Comparison of ENCODE assay signal across 1 cellular context in the genomic region with DNA sequence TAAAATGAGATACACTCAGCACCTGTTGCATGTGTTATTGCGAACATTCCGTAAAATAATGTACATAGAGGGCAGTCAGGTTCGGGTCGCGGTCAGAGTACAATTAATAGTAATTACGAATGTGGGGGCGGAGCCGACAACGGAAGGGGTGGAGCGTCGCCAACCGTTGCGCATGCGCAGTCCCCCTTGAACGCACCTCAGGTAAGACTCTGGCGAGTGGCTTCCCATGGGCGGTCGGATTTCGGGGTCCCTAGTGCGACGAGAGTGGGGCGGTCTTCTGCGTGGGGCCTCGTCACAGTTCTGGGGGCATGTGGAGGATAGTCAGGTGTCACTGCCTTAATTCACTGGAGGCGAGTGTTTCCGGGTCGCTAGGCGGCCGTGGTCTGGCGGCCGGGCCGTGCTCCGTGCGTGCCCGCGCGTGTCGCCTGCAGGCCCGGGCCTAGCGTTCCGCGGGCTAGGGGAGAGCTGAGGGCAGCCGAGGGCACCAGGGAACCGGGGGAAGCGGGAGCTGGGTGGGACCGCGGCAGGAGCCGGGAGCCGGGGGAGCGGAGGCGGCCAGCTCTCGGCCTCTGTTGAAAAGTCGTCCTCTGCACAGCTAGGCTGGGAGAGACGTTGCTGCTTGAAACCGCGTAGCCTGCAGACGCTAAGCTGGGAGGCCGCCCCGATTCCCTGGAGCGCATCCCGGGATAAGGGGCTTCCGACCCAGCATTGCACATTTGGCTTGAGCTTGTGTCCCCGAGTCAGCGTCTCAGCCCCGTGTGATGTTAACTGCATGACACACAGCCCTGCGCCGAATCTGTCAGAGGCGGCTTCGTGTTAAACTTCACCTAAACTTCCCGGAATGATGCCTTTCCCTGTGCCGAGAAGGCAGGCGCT.
TF ChIP-seq lines count a peak whose summit lies in the region.

A gene (plus strand): TSS at position 177 of the 876 bp plus-strand sequence. CDS start 3,209 bp downstream, outside the sequence.

TF ChIP-seq in GM12878, 131 proteins besides CTCF, POLR2A, EP300 and RAD21 (continued from another document and continues in another):
- TF ChIP-seq, protein P1, sequence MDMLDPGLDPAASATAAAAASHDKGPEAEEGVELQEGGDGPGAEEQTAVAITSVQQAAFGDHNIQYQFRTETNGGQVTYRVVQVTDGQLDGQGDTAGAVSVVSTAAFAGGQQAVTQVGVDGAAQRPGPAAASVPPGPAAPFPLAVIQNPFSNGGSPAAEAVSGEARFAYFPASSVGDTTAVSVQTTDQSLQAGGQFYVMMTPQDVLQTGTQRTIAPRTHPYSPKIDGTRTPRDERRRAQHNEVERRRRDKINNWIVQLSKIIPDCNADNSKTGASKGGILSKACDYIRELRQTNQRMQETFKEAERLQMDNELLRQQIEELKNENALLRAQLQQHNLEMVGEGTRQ (IDR thresholded peaks at IDR 0.05; ENCODE audit: borderline replicate concordance, low read depth, low read length): no peak
- TF ChIP-seq, protein P2, sequence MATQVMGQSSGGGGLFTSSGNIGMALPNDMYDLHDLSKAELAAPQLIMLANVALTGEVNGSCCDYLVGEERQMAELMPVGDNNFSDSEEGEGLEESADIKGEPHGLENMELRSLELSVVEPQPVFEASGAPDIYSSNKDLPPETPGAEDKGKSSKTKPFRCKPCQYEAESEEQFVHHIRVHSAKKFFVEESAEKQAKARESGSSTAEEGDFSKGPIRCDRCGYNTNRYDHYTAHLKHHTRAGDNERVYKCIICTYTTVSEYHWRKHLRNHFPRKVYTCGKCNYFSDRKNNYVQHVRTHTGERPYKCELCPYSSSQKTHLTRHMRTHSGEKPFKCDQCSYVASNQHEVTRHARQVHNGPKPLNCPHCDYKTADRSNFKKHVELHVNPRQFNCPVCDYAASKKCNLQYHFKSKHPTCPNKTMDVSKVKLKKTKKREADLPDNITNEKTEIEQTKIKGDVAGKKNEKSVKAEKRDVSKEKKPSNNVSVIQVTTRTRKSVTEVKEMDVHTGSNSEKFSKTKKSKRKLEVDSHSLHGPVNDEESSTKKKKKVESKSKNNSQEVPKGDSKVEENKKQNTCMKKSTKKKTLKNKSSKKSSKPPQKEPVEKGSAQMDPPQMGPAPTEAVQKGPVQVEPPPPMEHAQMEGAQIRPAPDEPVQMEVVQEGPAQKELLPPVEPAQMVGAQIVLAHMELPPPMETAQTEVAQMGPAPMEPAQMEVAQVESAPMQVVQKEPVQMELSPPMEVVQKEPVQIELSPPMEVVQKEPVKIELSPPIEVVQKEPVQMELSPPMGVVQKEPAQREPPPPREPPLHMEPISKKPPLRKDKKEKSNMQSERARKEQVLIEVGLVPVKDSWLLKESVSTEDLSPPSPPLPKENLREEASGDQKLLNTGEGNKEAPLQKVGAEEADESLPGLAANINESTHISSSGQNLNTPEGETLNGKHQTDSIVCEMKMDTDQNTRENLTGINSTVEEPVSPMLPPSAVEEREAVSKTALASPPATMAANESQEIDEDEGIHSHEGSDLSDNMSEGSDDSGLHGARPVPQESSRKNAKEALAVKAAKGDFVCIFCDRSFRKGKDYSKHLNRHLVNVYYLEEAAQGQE (IDR thresholded peaks at IDR 0.05; ENCODE audit: low read depth, low read length): no peak
- TF ChIP-seq BACH1 (IDR thresholded peaks at IDR 0.05; ENCODE audit: borderline replicate concordance) (peak; percentile 74), CEBPB (IDR thresholded peaks at IDR 0.05; ENCODE audit: borderline replicate concordance in 1 of 2, low read depth in 2 of 2, low read length in 2 of 2) (no peak), GABPA (IDR thresholded peaks at IDR 0.05; ENCODE audit: low read depth) (peak; percentile 73), ZNF622 (IDR thresholded peaks at IDR 0.05) (no peak), DPF2 (IDR thresholded peaks at IDR 0.05) (0 out of 2 replicates have a peak, but pooled peaks have one; percentile 35), CREM (IDR thresholded peaks at IDR 0.05; ENCODE audit: low read depth) (0 out of 2 replicates have a peak, but pooled peaks have one; percentile 33), ZNF24 (IDR thresholded peaks at IDR 0.05) (no peak), IRF4 (IDR thresholded peaks at IDR 0.05; ENCODE audit: low read depth, low read length) (no peak), GATAD2B (conservative IDR thresholded peaks at IDR 0.05; ENCODE audit: low read depth) (peak; percentile 71), ETV6 (conservative IDR thresholded peaks at IDR 0.05 in 1 of 2, IDR thresholded peaks at IDR 0.05 in 1 of 2; ENCODE audit: borderline replicate concordance in 1 of 2, low read depth in 1 of 2) (no peak), SP1 (IDR thresholded peaks at IDR 0.05; ENCODE audit: low read depth, low read length) (peak; percentile 32), CBFB (IDR thresholded peaks at IDR 0.05; ENCODE audit: low read depth) (peak; percentile 20; the same call in 1 of the 2 replicates), RFX5 (IDR thresholded peaks at IDR 0.05; ENCODE audit: low read depth, low read length) (no peak), STAT1 (conservative IDR thresholded peaks at IDR 0.05) (no peak; the same call in 1 of the 2 replicates), SREBF2 (IDR thresholded peaks at IDR 0.05; ENCODE audit: low read length) (no peak), PML (IDR thresholded peaks at IDR 0.05; ENCODE audit: low read length) (0 out of 2 replicates have a peak, but pooled peaks have one; percentile 31), PAX5 (IDR thresholded peaks at IDR 0.05; ENCODE audit: borderline replicate concordance, low read depth, low read length) (peak; percentile 8; the same call in 1 of the 2 replicates), BMI1 (IDR thresholded peaks at IDR 0.05; ENCODE audit: borderline replicate concordance) (no peak), SUZ12 (IDR thresholded peaks at IDR 0.05; ENCODE audit: unreplicated experiment) (no peak), KLF5 (IDR thresholded peaks at IDR 0.05; ENCODE audit: partially characterized antibody) (no peak), YBX1 (IDR thresholded peaks at IDR 0.05) (no peak), IKZF2 (IDR thresholded peaks at IDR 0.05) (peak; percentile 29 to 30; a peak in 1 of 4 replicates), NR2C1 (IDR thresholded peaks at IDR 0.05) (peak; percentile 93), NFXL1 (IDR thresholded peaks at IDR 0.05; ENCODE audit: borderline replicate concordance) (no peak), SREBF1 (IDR thresholded peaks at IDR 0.05; ENCODE audit: low read length) (no peak), CHD2 (IDR thresholded peaks at IDR 0.05; ENCODE audit: borderline replicate concordance, low read depth, low read length) (no peak), SUPT20H (IDR thresholded peaks at IDR 0.05; ENCODE audit: borderline replicate concordance, control insufficient read depth, low read depth, low read length) (no peak), TARDBP (IDR thresholded peaks at IDR 0.05; ENCODE audit: borderline replicate concordance) (no peak), MTA3 (IDR thresholded peaks at IDR 0.05; ENCODE audit: borderline replicate concordance, low read length) (no peak), SMAD1 (IDR thresholded peaks at IDR 0.05; ENCODE audit: low read depth, partially characterized antibody) (no peak), RBBP5 (conservative IDR thresholded peaks at IDR 0.05) (no peak), LARP7 (IDR thresholded peaks at IDR 0.05) (peak; percentile 81), EGR1 (IDR thresholded peaks at IDR 0.05; ENCODE audit: borderline replicate concordance in 1 of 2, low read depth in 2 of 2, low read length in 2 of 2) (peak in 1 of 2 experiments; percentile 67; a peak in 2 of 3 replicates), BCL11A (IDR thresholded peaks at IDR 0.05; ENCODE audit: low read depth, low read length) (no peak), JUNB (IDR thresholded peaks at IDR 0.05) (no peak), MTA2 (IDR thresholded peaks at IDR 0.05; ENCODE audit: low read depth) (no peak; the same call in 1 of the 2 replicates), NR2C2 (IDR thresholded peaks at IDR 0.05; ENCODE audit: borderline replicate concordance, control insufficient read depth, insufficient read length, low read depth) (no peak)
- TF ChIP-seq, protein P3, sequence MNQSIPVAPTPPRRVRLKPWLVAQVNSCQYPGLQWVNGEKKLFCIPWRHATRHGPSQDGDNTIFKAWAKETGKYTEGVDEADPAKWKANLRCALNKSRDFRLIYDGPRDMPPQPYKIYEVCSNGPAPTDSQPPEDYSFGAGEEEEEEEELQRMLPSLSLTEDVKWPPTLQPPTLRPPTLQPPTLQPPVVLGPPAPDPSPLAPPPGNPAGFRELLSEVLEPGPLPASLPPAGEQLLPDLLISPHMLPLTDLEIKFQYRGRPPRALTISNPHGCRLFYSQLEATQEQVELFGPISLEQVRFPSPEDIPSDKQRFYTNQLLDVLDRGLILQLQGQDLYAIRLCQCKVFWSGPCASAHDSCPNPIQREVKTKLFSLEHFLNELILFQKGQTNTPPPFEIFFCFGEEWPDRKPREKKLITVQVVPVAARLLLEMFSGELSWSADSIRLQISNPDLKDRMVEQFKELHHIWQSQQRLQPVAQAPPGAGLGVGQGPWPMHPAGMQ (IDR thresholded peaks at IDR 0.05; ENCODE audit: borderline replicate concordance): no peak
- TF ChIP-seq, protein P4, sequence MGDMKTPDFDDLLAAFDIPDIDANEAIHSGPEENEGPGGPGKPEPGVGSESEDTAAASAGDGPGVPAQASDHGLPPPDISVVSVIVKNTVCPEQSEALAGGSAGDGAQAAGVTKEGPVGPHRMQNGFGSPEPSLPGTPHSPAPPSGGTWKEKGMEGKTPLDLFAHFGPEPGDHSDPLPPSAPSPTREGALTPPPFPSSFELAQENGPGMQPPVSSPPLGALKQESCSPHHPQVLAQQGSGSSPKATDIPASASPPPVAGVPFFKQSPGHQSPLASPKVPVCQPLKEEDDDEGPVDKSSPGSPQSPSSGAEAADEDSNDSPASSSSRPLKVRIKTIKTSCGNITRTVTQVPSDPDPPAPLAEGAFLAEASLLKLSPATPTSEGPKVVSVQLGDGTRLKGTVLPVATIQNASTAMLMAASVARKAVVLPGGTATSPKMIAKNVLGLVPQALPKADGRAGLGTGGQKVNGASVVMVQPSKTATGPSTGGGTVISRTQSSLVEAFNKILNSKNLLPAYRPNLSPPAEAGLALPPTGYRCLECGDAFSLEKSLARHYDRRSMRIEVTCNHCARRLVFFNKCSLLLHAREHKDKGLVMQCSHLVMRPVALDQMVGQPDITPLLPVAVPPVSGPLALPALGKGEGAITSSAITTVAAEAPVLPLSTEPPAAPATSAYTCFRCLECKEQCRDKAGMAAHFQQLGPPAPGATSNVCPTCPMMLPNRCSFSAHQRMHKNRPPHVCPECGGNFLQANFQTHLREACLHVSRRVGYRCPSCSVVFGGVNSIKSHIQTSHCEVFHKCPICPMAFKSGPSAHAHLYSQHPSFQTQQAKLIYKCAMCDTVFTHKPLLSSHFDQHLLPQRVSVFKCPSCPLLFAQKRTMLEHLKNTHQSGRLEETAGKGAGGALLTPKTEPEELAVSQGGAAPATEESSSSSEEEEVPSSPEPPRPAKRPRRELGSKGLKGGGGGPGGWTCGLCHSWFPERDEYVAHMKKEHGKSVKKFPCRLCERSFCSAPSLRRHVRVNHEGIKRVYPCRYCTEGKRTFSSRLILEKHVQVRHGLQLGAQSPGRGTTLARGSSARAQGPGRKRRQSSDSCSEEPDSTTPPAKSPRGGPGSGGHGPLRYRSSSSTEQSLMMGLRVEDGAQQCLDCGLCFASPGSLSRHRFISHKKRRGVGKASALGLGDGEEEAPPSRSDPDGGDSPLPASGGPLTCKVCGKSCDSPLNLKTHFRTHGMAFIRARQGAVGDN (IDR thresholded peaks at IDR 0.05): peak; percentile 95
- TF ChIP-seq, protein P5, sequence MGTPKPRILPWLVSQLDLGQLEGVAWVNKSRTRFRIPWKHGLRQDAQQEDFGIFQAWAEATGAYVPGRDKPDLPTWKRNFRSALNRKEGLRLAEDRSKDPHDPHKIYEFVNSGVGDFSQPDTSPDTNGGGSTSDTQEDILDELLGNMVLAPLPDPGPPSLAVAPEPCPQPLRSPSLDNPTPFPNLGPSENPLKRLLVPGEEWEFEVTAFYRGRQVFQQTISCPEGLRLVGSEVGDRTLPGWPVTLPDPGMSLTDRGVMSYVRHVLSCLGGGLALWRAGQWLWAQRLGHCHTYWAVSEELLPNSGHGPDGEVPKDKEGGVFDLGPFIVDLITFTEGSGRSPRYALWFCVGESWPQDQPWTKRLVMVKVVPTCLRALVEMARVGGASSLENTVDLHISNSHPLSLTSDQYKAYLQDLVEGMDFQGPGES (IDR thresholded peaks at IDR 0.05): no peak
- TF ChIP-seq, protein P6, sequence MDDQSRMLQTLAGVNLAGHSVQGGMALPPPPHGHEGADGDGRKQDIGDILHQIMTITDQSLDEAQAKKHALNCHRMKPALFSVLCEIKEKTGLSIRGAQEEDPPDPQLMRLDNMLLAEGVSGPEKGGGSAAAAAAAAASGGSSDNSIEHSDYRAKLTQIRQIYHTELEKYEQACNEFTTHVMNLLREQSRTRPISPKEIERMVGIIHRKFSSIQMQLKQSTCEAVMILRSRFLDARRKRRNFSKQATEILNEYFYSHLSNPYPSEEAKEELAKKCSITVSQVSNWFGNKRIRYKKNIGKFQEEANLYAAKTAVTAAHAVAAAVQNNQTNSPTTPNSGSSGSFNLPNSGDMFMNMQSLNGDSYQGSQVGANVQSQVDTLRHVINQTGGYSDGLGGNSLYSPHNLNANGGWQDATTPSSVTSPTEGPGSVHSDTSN (IDR thresholded peaks at IDR 0.05; ENCODE audit: insufficient replicate concordance, low read depth, low read length): no peak
- TF ChIP-seq, protein P7, sequence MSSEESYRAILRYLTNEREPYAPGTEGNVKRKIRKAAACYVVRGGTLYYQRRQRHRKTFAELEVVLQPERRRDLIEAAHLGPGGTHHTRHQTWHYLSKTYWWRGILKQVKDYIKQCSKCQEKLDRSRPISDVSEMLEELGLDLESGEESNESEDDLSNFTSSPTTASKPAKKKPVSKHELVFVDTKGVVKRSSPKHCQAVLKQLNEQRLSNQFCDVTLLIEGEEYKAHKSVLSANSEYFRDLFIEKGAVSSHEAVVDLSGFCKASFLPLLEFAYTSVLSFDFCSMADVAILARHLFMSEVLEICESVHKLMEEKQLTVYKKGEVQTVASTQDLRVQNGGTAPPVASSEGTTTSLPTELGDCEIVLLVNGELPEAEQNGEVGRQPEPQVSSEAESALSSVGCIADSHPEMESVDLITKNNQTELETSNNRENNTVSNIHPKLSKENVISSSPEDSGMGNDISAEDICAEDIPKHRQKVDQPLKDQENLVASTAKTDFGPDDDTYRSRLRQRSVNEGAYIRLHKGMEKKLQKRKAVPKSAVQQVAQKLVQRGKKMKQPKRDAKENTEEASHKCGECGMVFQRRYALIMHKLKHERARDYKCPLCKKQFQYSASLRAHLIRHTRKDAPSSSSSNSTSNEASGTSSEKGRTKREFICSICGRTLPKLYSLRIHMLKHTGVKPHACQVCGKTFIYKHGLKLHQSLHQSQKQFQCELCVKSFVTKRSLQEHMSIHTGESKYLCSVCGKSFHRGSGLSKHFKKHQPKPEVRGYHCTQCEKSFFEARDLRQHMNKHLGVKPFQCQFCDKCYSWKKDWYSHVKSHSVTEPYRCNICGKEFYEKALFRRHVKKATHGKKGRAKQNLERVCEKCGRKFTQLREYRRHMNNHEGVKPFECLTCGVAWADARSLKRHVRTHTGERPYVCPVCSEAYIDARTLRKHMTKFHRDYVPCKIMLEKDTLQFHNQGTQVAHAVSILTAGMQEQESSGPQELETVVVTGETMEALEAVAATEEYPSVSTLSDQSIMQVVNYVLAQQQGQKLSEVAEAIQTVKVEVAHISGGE (CRISPR knock-in tag; IDR thresholded peaks at IDR 0.05): no peak
